1 cellular context compared by ENCODE assay signal in the genomic region with DNA sequence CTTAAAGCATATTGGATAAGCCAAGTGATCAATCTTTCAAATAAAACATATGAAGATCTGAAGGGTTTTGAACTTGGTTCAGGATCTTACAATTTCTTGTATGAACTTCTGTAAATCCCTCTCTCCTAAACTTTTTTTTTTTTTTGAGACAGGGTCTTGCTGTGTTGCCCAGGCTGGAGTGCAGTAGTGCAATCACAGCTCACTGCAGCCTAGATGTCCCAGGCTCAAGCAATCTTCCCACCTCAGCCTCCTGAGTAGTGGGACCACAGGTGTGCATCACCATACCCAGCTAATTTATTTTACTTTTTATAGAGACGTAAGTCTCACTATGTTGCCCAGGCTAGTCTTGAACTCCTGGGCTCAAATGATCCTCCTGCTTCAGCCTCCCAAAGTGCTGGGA.
TF ChIP-seq lines count a peak whose summit lies in the region.

No MANE protein-coding gene starts in this region.

TF ChIP-seq in HepG2, 621 proteins besides CTCF, POLR2A, EP300 and RAD21:
- TF ChIP-seq ZNF121 (CRISPR knock-in tag; IDR thresholded peaks at IDR 0.05): peak; percentile 90
- TF ChIP-seq, protein P1, sequence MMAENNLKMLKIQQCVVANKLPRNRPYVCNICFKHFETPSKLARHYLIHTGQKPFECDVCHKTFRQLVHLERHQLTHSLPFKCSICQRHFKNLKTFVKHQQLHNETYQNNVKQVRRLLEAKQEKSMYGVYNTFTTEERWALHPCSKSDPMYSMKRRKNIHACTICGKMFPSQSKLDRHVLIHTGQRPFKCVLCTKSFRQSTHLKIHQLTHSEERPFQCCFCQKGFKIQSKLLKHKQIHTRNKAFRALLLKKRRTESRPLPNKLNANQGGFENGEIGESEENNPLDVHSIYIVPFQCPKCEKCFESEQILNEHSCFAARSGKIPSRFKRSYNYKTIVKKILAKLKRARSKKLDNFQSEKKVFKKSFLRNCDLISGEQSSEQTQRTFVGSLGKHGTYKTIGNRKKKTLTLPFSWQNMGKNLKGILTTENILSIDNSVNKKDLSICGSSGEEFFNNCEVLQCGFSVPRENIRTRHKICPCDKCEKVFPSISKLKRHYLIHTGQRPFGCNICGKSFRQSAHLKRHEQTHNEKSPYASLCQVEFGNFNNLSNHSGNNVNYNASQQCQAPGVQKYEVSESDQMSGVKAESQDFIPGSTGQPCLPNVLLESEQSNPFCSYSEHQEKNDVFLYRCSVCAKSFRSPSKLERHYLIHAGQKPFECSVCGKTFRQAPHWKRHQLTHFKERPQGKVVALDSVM (CRISPR knock-in tag; IDR thresholded peaks at IDR 0.05): 0 out of 2 replicates have a peak, but pooled peaks have one; percentile 15
